ENCODE assay signal across 27 cellular contexts in genomic region chr1:77624102-77624501, GRCh38.
"Had no signal": no experiment of that assay in that cellular context is flagged by ENCODE, and none has a peak within 500 bp of the region (broad histone marks: within the 10 kb centered on the region; RNA-seq: fewer than 3 reads in every experiment).

No MANE protein-coding gene starts in this region.

- H3K4me1 ChIP-seq: ascending aorta, body of pancreas, Peyer's patch had no signal

- H3K27me3 ChIP-seq: ascending aorta, body of pancreas, MG63, Peyer's patch had no signal

- DNase-seq: activated B cell treated with CpG ODN at 0.5 μM for 24 hours; activated CD4-positive, alpha-beta T cell treated with anti-CD3 and anti-CD28 coated beads for 1 hour; activated CD4-positive, alpha-beta T cell treated with anti-CD3 and anti-CD28 coated beads, Interleukin-2, amount 10 ng/mL, durations not matched to agents 24 days and 14 days; activated CD4-positive, alpha-beta T cell treated with anti-CD3 and anti-CD28 coated beads, Interleukin-2, amount 50 U/mL, for 48 hours; activated CD8-positive, alpha-beta memory T cell treated with anti-CD3 and anti-CD28 coated beads, Interleukin-2, amount 10 ng/mL, durations not matched to agents 7 days and 5 days; activated effector memory CD4-positive, alpha-beta T cell treated with anti-CD3 and anti-CD28 coated beads, Interleukin-2, amount 50 U/mL, for 16 hours; activated naive CD4-positive, alpha-beta T cell treated with Interleukin-2 at 50 U/mL for 16 hours; activated naive CD8-positive, alpha-beta T cell treated with anti-CD3 and anti-CD28 coated beads, Interleukin-2, amount 50 U/mL, for 24 hours; activated T-cell treated with anti-CD3 and anti-CD28 coated beads, Interleukin-2, amount 50 U/mL, for 24 hours; amniotic stem cell; body of pancreas; MG63; NCI-H1105; NCI-H1436; NCI-H1694 treated with DMSO at 0.1 percent for 48 hours; NCI-H2029 treated with DMSO at 0.1 percent for 48 hours; NCI-H345; NCI-H510A; NCI-H69; NK-92 treated with Interleukin-12 subunit alpha and Interleukin-12 subunit beta, amount 100 ng/mL, for 24 hours; Peyer's patch; SHP77 treated with DMSO at 0.1 percent for 48 hours; T-helper 17 cell; T-helper 9 cell had no signal

- H3K27ac ChIP-seq: ascending aorta, body of pancreas, Peyer's patch, RWPE1 had no signal

- H3K9me3 ChIP-seq: ascending aorta, body of pancreas, MG63, Peyer's patch had no signal

- H3K4me3 ChIP-seq: ascending aorta, body of pancreas, MG63, Peyer's patch had no signal

- ATAC-seq: activated CD8-positive, alpha-beta memory T cell treated with anti-CD3 and anti-CD28 coated beads, Interleukin-2, amount 10 ng/mL, durations not matched to agents 7 days and 5 days; activated naive CD4-positive, alpha-beta T cell treated with anti-CD3 and anti-CD28 coated beads, Interleukin-2, amount 50 U/mL, for 72 hours; activated naive CD8-positive, alpha-beta T cell treated with anti-CD3 and anti-CD28 coated beads, Interleukin-2, amount 50 U/mL, for 24 hours; body of pancreas; T-helper 17 cell had no signal
